Comparison of ENCODE assay signal across 17 cellular contexts in genomic region chr9:93114169-93114983, GRCh38. TPM values are rescaled to one million over a fixed set of nuclear protein-coding genes. Genes with fewer than 3 reads are reported as not detected.
DNase-seq lines count a peak whose midpoint lies in the region; ATAC-seq and TF ChIP-seq lines count a peak whose summit lies in the region.
"Had no signal": no experiment of that assay in that cellular context is flagged by ENCODE, and none has a peak within 500 bp of the region (broad histone marks: within the 10 kb centered on the region; RNA-seq: fewer than 3 reads in every experiment).

No MANE protein-coding gene starts in this region.

- no peaks in the 10 kb centered on the region for H3K9me2 ChIP-seq in OCI-LY7 (ENCODE audit: insufficient read depth, low read length)

- H3K9me3 Mint-ChIP-seq in activated CD4-positive, alpha-beta T cell treated with anti-CD3 and anti-CD28 coated beads for 36 hours (ENCODE audit: low read depth), result no peaks in the 10 kb centered on the region
- H3K9me3 Mint-ChIP-seq in stimulated activated memory B cell treated with anti-CD40 and anti-IgM and Interleukin-4, amounts not matched to agents 10 μg/mL and 1 μg/mL and 100 μg/mL, for 72 hours, result no peaks in the 10 kb centered on the region
- H3K9me3 Mint-ChIP-seq: stimulated activated naive CD8-positive, alpha-beta T cell treated with anti-CD3 and anti-CD28 coated beads, Interleukin-15, amount 100 ng/mL, for 72 hours had no signal

- no peak overlapping the region for H3K4me3 Mint-ChIP-seq in activated CD4-positive, alpha-beta T cell treated with anti-CD3 and anti-CD28 coated beads for 36 hours
- peak overlapping the region; percentile 66 for H3K4me3 Mint-ChIP-seq in T-helper 17 cell
- no peak overlapping the region for H3K4me3 Mint-ChIP-seq in stimulated activated memory B cell treated with anti-CD40 and anti-IgM and Interleukin-4, amounts not matched to agents 10 μg/mL and 1 μg/mL and 100 μg/mL, for 72 hours
- H3K4me3 Mint-ChIP-seq: stimulated activated naive CD8-positive, alpha-beta T cell treated with anti-CD3 and anti-CD28 coated beads, Interleukin-15, amount 100 ng/mL, for 72 hours had no signal

- no peak overlapping the region for H2AFZ ChIP-seq in OCI-LY7 (ENCODE audit: low read length)
- H2AFZ ChIP-seq: hepatocyte had no signal

- CTCF ChIA-PET in activated CD4-positive, alpha-beta T cell treated with anti-CD3 and anti-CD28 coated beads for 36 hours (lab: Charles Lee), result no interaction called here
- CTCF ChIA-PET in OCI-LY7 (lab: Charles Lee; ENCODE audit: unreplicated experiment), result no interaction called here

- POLR2A ChIA-PET in activated CD4-positive, alpha-beta T cell treated with anti-CD3 and anti-CD28 coated beads for 36 hours (lab: Charles Lee), result no interaction called here
- POLR2A ChIA-PET in OCI-LY7 (lab: Charles Lee), result no interaction called here

- H3K4me1 Mint-ChIP-seq in activated CD4-positive, alpha-beta T cell treated with anti-CD3 and anti-CD28 coated beads for 36 hours, result peaks cover 6% of the 10 kb centered on the region
- H3K4me1 Mint-ChIP-seq in T-helper 17 cell, result peaks cover 20% of the 10 kb centered on the region
- peaks cover 38% of the 10 kb centered on the region for H3K4me1 Mint-ChIP-seq in stimulated activated memory B cell treated with anti-CD40 and anti-IgM and Interleukin-4, amounts not matched to agents 10 μg/mL and 1 μg/mL and 100 μg/mL, for 72 hours

- peak; percentile 6 for DNase-seq in activated CD4-positive, alpha-beta T cell treated with anti-CD3 and anti-CD28 coated beads for 36 hours
- DNase-seq in activated CD4-positive, alpha-beta T cell treated with anti-CD3 and anti-CD28 coated beads, Interleukin-2, amount 50 U/mL, for 48 hours, result no peak
- DNase-seq in T-helper 17 cell (peak in 2 of 3 donors; percentile 7), iPS-NIHi11 (ENCODE audit: low spot score) (peak; percentile 3), OCI-LY7 (ENCODE audit: low spot score) (no peak)
- DNase-seq: activated naive CD4-positive, alpha-beta T cell treated with anti-CD3 and anti-CD28 coated beads, Interleukin-2, amount 50 U/mL, for 16 hours; effector memory CD4-positive, alpha-beta T cell; NCI-H1694 treated with DMSO at 0.1 percent for 48 hours; stimulated activated naive CD8-positive, alpha-beta T cell treated with anti-CD3 and anti-CD28 coated beads, Interleukin-15, amount 100 ng/mL, for 72 hours had no signal

- H3K27ac Mint-ChIP-seq in activated CD4-positive, alpha-beta T cell treated with anti-CD3 and anti-CD28 coated beads for 36 hours, result no peak overlapping the region
- peak overlapping the region; percentile 82 for H3K27ac Mint-ChIP-seq in T-helper 17 cell
- H3K27ac Mint-ChIP-seq in stimulated activated memory B cell treated with anti-CD40 and anti-IgM and Interleukin-4, amounts not matched to agents 10 μg/mL and 1 μg/mL and 100 μg/mL, for 72 hours, result peak overlapping the region; percentile 64

- ATAC-seq in activated CD4-positive, alpha-beta T cell treated with anti-CD3 and anti-CD28 coated beads for 36 hours, result no peak
- no peak for ATAC-seq in T-helper 17 cell
- no peak for ATAC-seq in stimulated activated memory B cell treated with anti-CD40 and anti-IgM and Interleukin-4, amounts not matched to agents 10 μg/mL and 1 μg/mL and 100 μg/mL, for 72 hours
- no peak for ATAC-seq in GM18873 (IDR thresholded peaks at IDR 0.05; ENCODE audit: low FRiP score, unreplicated experiment)
- ATAC-seq in HG03342 (IDR thresholded peaks at IDR 0.05; ENCODE audit: unreplicated experiment), result no peak
- ATAC-seq: stimulated activated naive CD8-positive, alpha-beta T cell treated with anti-CD3 and anti-CD28 coated beads, Interleukin-15, amount 100 ng/mL, for 72 hours had no signal

- H3K4me1 ChIP-seq in OCI-LY7 (ENCODE audit: insufficient read depth, low read length, poor library complexity, severe bottlenecking), result peaks cover 14% of the 10 kb centered on the region

- no peak overlapping the region for H3K4me3 ChIP-seq in OCI-LY7 (ENCODE audit: low read depth, low read length, poor library complexity, severe bottlenecking)
- H3K4me3 ChIP-seq: hepatocyte had no signal

- H3K9me3 ChIP-seq in T-helper 17 cell (ENCODE audit: control insufficient read depth, low read length, poor library complexity, severe bottlenecking) (no peaks in the 10 kb centered on the region), OCI-LY7 (ENCODE audit: low read length) (no peaks in the 10 kb centered on the region)

- no peaks in the 10 kb centered on the region for H4K20me1 ChIP-seq in OCI-LY7 (ENCODE audit: insufficient read depth, low read length)

- H3K4me2 ChIP-seq in OCI-LY7 (ENCODE audit: low read length), result no peak overlapping the region
- H3K4me2 ChIP-seq: hepatocyte had no signal

- TF ChIP-seq CTCF in OCI-LY7 (conservative IDR thresholded peaks at IDR 0.05; ENCODE audit: low read length), result no peak

- no peak overlapping the region for H3K27ac ChIP-seq in OCI-LY7 (ENCODE audit: low read depth, low read length, poor library complexity, severe bottlenecking)
- H3K27ac ChIP-seq: hepatocyte, VCaP had no signal

- H3K79me2 ChIP-seq in OCI-LY7 (ENCODE audit: insufficient read depth, low read depth, low read length), result no peaks in the 10 kb centered on the region
- H3K79me2 ChIP-seq: hepatocyte had no signal

- no peaks in the 10 kb centered on the region for H3K36me3 ChIP-seq in OCI-LY7 (ENCODE audit: insufficient read depth, low read length)

- no peaks in the 10 kb centered on the region for H3K27me3 Mint-ChIP-seq in activated CD4-positive, alpha-beta T cell treated with anti-CD3 and anti-CD28 coated beads for 36 hours
- H3K27me3 Mint-ChIP-seq in T-helper 17 cell, result no peaks in the 10 kb centered on the region
- H3K27me3 Mint-ChIP-seq in stimulated activated memory B cell treated with anti-CD40 and anti-IgM and Interleukin-4, amounts not matched to agents 10 μg/mL and 1 μg/mL and 100 μg/mL, for 72 hours, result no peaks in the 10 kb centered on the region
- H3K27me3 Mint-ChIP-seq: stimulated activated naive CD8-positive, alpha-beta T cell treated with anti-CD3 and anti-CD28 coated beads, Interleukin-15, amount 100 ng/mL, for 72 hours had no signal

- H3K36me3 Mint-ChIP-seq in activated CD4-positive, alpha-beta T cell treated with anti-CD3 and anti-CD28 coated beads for 36 hours (ENCODE audit: low read depth), result peaks cover 8% of the 10 kb centered on the region
- H3K36me3 Mint-ChIP-seq in T-helper 17 cell (ENCODE audit: low read depth), result peaks cover 6% of the 10 kb centered on the region
- peaks cover 28% of the 10 kb centered on the region for H3K36me3 Mint-ChIP-seq in stimulated activated memory B cell treated with anti-CD40 and anti-IgM and Interleukin-4, amounts not matched to agents 10 μg/mL and 1 μg/mL and 100 μg/mL, for 72 hours

- intact Hi-C loops in activated CD4-positive, alpha-beta T cell treated with anti-CD3 and anti-CD28 coated beads for 36 hours (cut with DNase I, micrococcal nuclease), result no loop called here
- intact Hi-C loops in OCI-LY7 (cut with micrococcal nuclease; ENCODE audit: unreplicated experiment), result no loop called here

- BruUV-seq in OCI-LY7 (replicated peaks; lab: Mats Ljungman, UMichigan), result no TSS peak

RNA-seq across cellular contexts. Expression of gene CARD19, which starts 18.4 kb away (rescaled TPM):
- 10 to 100 TPM; 39.6 to 44.4 TPM for total RNA-seq in activated CD4-positive, alpha-beta T cell treated with anti-CD3 and anti-CD28 coated beads for 36 hours
- total RNA-seq in T-helper 17 cell, result 10 to 100 TPM; 45.2 to 54.4 TPM
- 18.4 and 26.8 TPM in 2 replicates for total RNA-seq in OCI-LY7 (2014; rRNA removed; shearing (Covaris generic))
- 13.4 and 15.8 TPM in 2 replicates for total RNA-seq in OCI-LY7 (2022)

RNA-seq across cellular contexts. Expression of gene NINJ1, which starts 19.7 kb away (rescaled TPM):
- total RNA-seq in activated CD4-positive, alpha-beta T cell treated with anti-CD3 and anti-CD28 coated beads for 36 hours, result 100 to 1,000 TPM in 1 of 2 experiments, 10 to 100 TPM in 1; 77.4 to 108 TPM
- total RNA-seq in T-helper 17 cell (100 to 1,000 TPM; 169 to 219 TPM), OCI-LY7 (2022) (18.1 and 18.3 TPM in 2 replicates)
- 6.2 and 13.3 TPM in 2 replicates for total RNA-seq in OCI-LY7 (2014; rRNA removed; shearing (Covaris generic))

RNA-seq across cellular contexts. Expression of gene SUSD3, which starts 55.9 kb away (rescaled TPM):
- total RNA-seq in activated CD4-positive, alpha-beta T cell treated with anti-CD3 and anti-CD28 coated beads for 36 hours, result 10 to 100 TPM; 51.4 to 57.9 TPM
- total RNA-seq in T-helper 17 cell, result 10 to 100 TPM; 47.2 to 62.3 TPM
- total RNA-seq in OCI-LY7 (2014; rRNA removed; shearing (Covaris generic)), result 160 and 201 TPM in 2 replicates
- 94.1 and 116 TPM in 2 replicates for total RNA-seq in OCI-LY7 (2022)
- total RNA-seq: A673, H4, myocyte had no signal

Comparison
In these comparisons a context has a peak if more than half of its experiments do, and no peak if none do; other contexts are left out.
1. DNase-seq: peak in activated CD4-positive, alpha-beta T cell treated with anti-CD3 and anti-CD28 coated beads for 36 hours (single experiment), T-helper 17 cell (2 of 3) and iPS-NIHi11 (single experiment); none in activated CD4-positive, alpha-beta T cell treated with anti-CD3 and anti-CD28 coated beads, Interleukin-2, amount 50 U/mL, for 48 hours (0 of 2) and OCI-LY7 (single experiment).
2. RNA of gene NINJ1, which starts 19.7 kb away (total RNA-seq): 169 to 219 TPM in T-helper 17 cell and 77.4 to 108 TPM in activated CD4-positive, alpha-beta T cell treated with anti-CD3 and anti-CD28 coated beads for 36 hours; 6.2 to 18.3 TPM in OCI-LY7; every median in the first group is over 4 times any median in the second.